ENCODE assay signal across 22 cellular contexts in genomic region chr5:128035689-128036088, GRCh38. TPM values are rescaled to one million over a fixed set of nuclear protein-coding genes. Genes with fewer than 3 reads are reported as not detected.
DNase-seq lines count a peak whose midpoint lies in the region; ATAC-seq lines count a peak whose summit lies in the region.
"Had no signal": no experiment of that assay in that cellular context is flagged by ENCODE, and none has a peak within 500 bp of the region (broad histone marks: within the 10 kb centered on the region; RNA-seq: fewer than 3 reads in every experiment).

No MANE protein-coding gene starts in this region.

- peak overlapping the region; percentile 62 for H3K27ac Mint-ChIP-seq in activated T-cell treated with anti-CD3 and anti-CD28 coated beads, Interleukin-2, amount 50 U/mL, for 72 hours
- H3K27ac Mint-ChIP-seq: activated CD8-positive, alpha-beta T cell treated with anti-CD3 and anti-CD28 coated beads, Interleukin-2, amount 10 ng/mL, durations not matched to agents 7 days and 5 days; activated naive CD4-positive, alpha-beta T cell treated with anti-CD3 and anti-CD28 coated beads for 36 hours; neural progenitor cell had no signal

- peaks cover 6 to 10% of the 10 kb centered on the region in 2 donors for H3K9me3 Mint-ChIP-seq in activated T-cell treated with anti-CD3 and anti-CD28 coated beads, Interleukin-2, amount 50 U/mL, for 72 hours

- H3K4me1 Mint-ChIP-seq in activated T-cell treated with anti-CD3 and anti-CD28 coated beads, Interleukin-2, amount 50 U/mL, for 72 hours (ENCODE audit: low read depth) = no peaks in the 10 kb centered on the region

- H3K4me3 Mint-ChIP-seq in activated T-cell treated with anti-CD3 and anti-CD28 coated beads, Interleukin-2, amount 50 U/mL, for 72 hours = no peak overlapping the region
- H3K4me3 Mint-ChIP-seq: activated CD8-positive, alpha-beta T cell treated with anti-CD3 and anti-CD28 coated beads, Interleukin-2, amount 10 ng/mL, durations not matched to agents 7 days and 5 days; activated naive CD4-positive, alpha-beta T cell treated with anti-CD3 and anti-CD28 coated beads for 36 hours; IgD-negative memory B cell; neural progenitor cell had no signal

- no peaks in the 10 kb centered on the region for H3K27me3 Mint-ChIP-seq in activated T-cell treated with anti-CD3 and anti-CD28 coated beads, Interleukin-2, amount 50 U/mL, for 72 hours (ENCODE audit: low read depth)
- H3K27me3 Mint-ChIP-seq: IgD-negative memory B cell had no signal

- DNase-seq in activated T-cell treated with anti-CD3 and anti-CD28 coated beads, Interleukin-2, amount 50 U/mL, for 72 hours = no peak
- DNase-seq in activated T-cell treated with anti-CD3 and anti-CD28 coated beads, Interleukin-2, amount 50 U/mL, for 48 hours = no peak
- DNase-seq in NCI-H82 (lab: John Stamatoyannopoulos, UW) (peak; percentile 89), islet precursor cell (peak; percentile 64), SKM-1 treated with dmso at 0.1 percent for 144 hours (lab: John Stamatoyannopoulos, UW; ENCODE audit: unreplicated experiment) (no peak), Ammon's horn (ENCODE audit: low spot score) (no peak)
- DNase-seq in stimulated activated naive CD4-positive, alpha-beta T cell treated with Interleukin-2 at 50 U/mL for 16 hours (lab: John Stamatoyannopoulos, UW) = no peak
- DNase-seq: activated CD8-positive, alpha-beta T cell treated with anti-CD3 and anti-CD28 coated beads, Interleukin-2, amount 10 ng/mL, durations not matched to agents 7 days and 5 days; activated naive CD4-positive, alpha-beta T cell treated with anti-CD3 and anti-CD28 coated beads for 36 hours; activated T-cell treated with anti-CD3 and anti-CD28 coated beads, Interleukin-2, amount 50 U/mL, for 1 hour; C1 segment of cervical spinal cord; cortex of kidney; HCEC 1CT; left ventricle myocardium inferior; mucosa of descending colon; NCI-H1694; posterior cingulate gyrus; substantia nigra had no signal

- no peak for ATAC-seq in activated T-cell treated with anti-CD3 and anti-CD28 coated beads, Interleukin-2, amount 50 U/mL, for 72 hours (replicated peaks in 1 of 2)
- no peak for ATAC-seq in GM21423 (IDR thresholded peaks at IDR 0.05; ENCODE audit: unreplicated experiment)
- ATAC-seq: activated CD4-positive, CD25-positive, alpha-beta regulatory T cell treated with anti-CD3 and anti-CD28 coated beads, Interleukin-2, amount 50 U/mL, for 24 hours; activated CD8-positive, alpha-beta T cell treated with anti-CD3 and anti-CD28 coated beads, Interleukin-2, amount 10 ng/mL, durations not matched to agents 7 days and 5 days; mucosa of descending colon had no signal

- H3K36me3 Mint-ChIP-seq in activated T-cell treated with anti-CD3 and anti-CD28 coated beads, Interleukin-2, amount 50 U/mL, for 72 hours (ENCODE audit: insufficient read depth in 2 of 2) = peaks cover 1 to 18% of the 10 kb centered on the region in 2 donors

RNA-seq across cellular contexts. Expression of gene SLC12A2, which starts 47.9 kb away (rescaled TPM):
- 10 to 100 TPM; 25.6 to 27.4 TPM for total RNA-seq in activated T-cell treated with anti-CD3 and anti-CD28 coated beads, Interleukin-2, amount 50 U/mL, for 72 hours

Comparison
In these comparisons a context has a peak if more than half of its experiments do, and no peak if none do; other contexts are left out.
1. DNase-seq: peak in NCI-H82 (single experiment) and islet precursor cell (single experiment); none in activated T-cell treated with anti-CD3 and anti-CD28 coated beads, Interleukin-2, amount 50 U/mL, for 72 hours (0 of 2), activated T-cell treated with anti-CD3 and anti-CD28 coated beads, Interleukin-2, amount 50 U/mL, for 48 hours (0 of 2), SKM-1 treated with dmso at 0.1 percent for 144 hours (single experiment), Ammon's horn (single experiment) and stimulated activated naive CD4-positive, alpha-beta T cell treated with Interleukin-2 at 50 U/mL for 16 hours (single experiment).